Comparison of ENCODE assay signal across 11 cellular contexts in the genomic region with DNA sequence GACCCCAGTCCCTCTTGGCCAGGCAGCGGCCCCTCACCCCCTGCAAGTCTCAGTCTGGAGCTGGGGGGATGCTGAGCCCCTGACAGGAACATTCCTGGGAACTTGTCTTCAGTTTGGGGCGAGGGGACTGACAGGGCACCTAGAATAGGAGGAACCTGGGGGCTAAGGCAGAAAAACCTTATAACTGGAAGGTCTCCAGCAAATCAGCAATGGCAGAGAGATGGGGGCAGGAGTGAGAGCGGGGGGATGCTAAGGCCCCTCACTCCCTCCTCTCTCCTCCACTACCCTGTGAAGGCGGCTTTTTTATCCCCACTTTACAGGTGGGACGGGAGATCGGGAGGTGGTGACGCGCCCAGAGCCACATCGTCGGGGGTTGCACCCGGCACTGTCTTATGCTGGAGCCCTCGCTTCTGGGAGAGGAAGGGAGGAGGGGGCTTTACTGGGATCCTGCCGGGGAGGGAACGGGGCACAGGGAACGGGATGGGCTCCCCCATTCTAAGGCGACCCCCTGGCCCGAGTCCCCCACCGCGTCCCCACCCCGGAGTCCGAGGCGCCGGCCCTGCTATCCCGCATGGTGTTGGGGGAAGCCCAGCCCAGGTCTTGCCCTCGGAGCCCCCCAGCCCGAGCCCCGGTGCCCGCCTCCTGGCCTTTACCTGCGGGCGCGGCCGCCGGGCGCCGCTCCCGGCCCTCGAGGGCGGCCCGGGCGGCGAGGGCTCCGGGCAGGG. TPM values are rescaled to one million over a fixed set of nuclear protein-coding genes. Genes with fewer than 3 reads are reported as not detected.
DNase-seq lines count a peak whose midpoint lies in the region; ATAC-seq, FAIRE-seq and TF ChIP-seq lines count a peak whose summit lies in the region.
"Had no signal": no experiment of that assay in that cellular context is flagged by ENCODE, and none has a peak within 500 bp of the region (broad histone marks: within the 10 kb centered on the region; RNA-seq: fewer than 3 reads in every experiment).

No MANE protein-coding gene starts in this region.

- H3K27ac Mint-ChIP-seq in activated CD4-positive, alpha-beta T cell treated with anti-CD3 and anti-CD28 coated beads, Interleukin-2, amount 10 ng/mL, durations not matched to agents 7 days and 5 days: no peak overlapping the region

- H2AK5ac ChIP-seq in mesenchymal stem cell (ENCODE audit: low read length, severe bottlenecking): no peak overlapping the region

- H3K79me1 ChIP-seq in mesenchymal stem cell (replicated peaks; ENCODE audit: low read length, poor library complexity, severe bottlenecking): peaks cover 2% of the 10 kb centered on the region

- no peak overlapping the region for H2BK120ac ChIP-seq in mesenchymal stem cell (ENCODE audit: low read depth, low read length)

- TF ChIP-seq POLR2A in tibial nerve (IDR thresholded peaks at IDR 0.05): no peak

- H2BK15ac ChIP-seq in mesenchymal stem cell (ENCODE audit: low read depth, poor library complexity, severe bottlenecking): peak overlapping the region; percentile 50

- DNase-seq in activated CD4-positive, alpha-beta T cell treated with anti-CD3 and anti-CD28 coated beads, Interleukin-2, amount 10 ng/mL, durations not matched to agents 7 days and 5 days: no peak
- DNase-seq in activated CD4-positive, alpha-beta T cell treated with anti-CD3 and anti-CD28 coated beads, Interleukin-2, amount 50 U/mL, for 48 hours: no peak
- DNase-seq in astrocyte of the spinal cord (ENCODE audit: low read depth, low spot score) (no peak), mesenchymal stem cell (no peak), tibial nerve (ENCODE audit: low spot score in 2 of 2) (no peak), SHP77 (lab: John Stamatoyannopoulos, UW) (no peak), RCC 7860 (ENCODE audit: low spot score) (no peak)
- DNase-seq: ACHN, foreskin melanocyte, T-helper 9 cell had no signal

- no peak overlapping the region for H3K14ac ChIP-seq in mesenchymal stem cell (ENCODE audit: low read length in 2 of 2)

- 31% methylated on average over 22 of the region's 42 CpGs for WGBS in mesenchymal stem cell
- 39 to 49% methylated on average over 19 to 25 of the region's 42 CpGs for WGBS in tibial nerve, 2 donors

- H3K23ac ChIP-seq in mesenchymal stem cell (ENCODE audit: low read length in 2 of 2): no peak overlapping the region

- H3K18ac ChIP-seq in mesenchymal stem cell (ENCODE audit: low read depth in 1 of 2, low read length in 2 of 2): no peak overlapping the region

- H3K4me1 ChIP-seq in mesenchymal stem cell (ENCODE audit: control insufficient read depth, insufficient read depth, low read depth, low read length) (peaks cover 50% of the 10 kb centered on the region), tibial nerve (peaks cover 0 to 51% (median 11%) of the 10 kb centered on the region in 4 donors)

- peaks cover 21% of the 10 kb centered on the region for H3K4me1 Mint-ChIP-seq in activated CD4-positive, alpha-beta T cell treated with anti-CD3 and anti-CD28 coated beads, Interleukin-2, amount 10 ng/mL, durations not matched to agents 7 days and 5 days

- H3K4me2 ChIP-seq in mesenchymal stem cell (ENCODE audit: low read length, poor library complexity, severe bottlenecking): peak overlapping the region; percentile 64

- H2BK12ac ChIP-seq in mesenchymal stem cell (ENCODE audit: low read length in 2 of 2): no peak overlapping the region

- H3K36me3 ChIP-seq in mesenchymal stem cell (ENCODE audit: control insufficient read depth in 1 of 2, insufficient read depth in 2 of 2, low read depth in 1 of 2, low read length in 2 of 2) (no peaks in the 10 kb centered on the region), tibial nerve (no peaks in the 10 kb centered on the region)

- H3K4me3 ChIP-seq in astrocyte of the spinal cord (ENCODE audit: low read depth, low read length): peak overlapping the region; percentile 35
- peak overlapping the region; percentile 56 to 70 for H3K4me3 ChIP-seq in mesenchymal stem cell (ENCODE audit: insufficient read depth in 1 of 2, low read depth in 1 of 2, low read length in 2 of 2)
- peak overlapping the region in 3 of 4 donors; percentile 31 to 60 (median 39) for H3K4me3 ChIP-seq in tibial nerve

- H2AFZ ChIP-seq in mesenchymal stem cell (ENCODE audit: low read depth, low read length): no peak overlapping the region

- H3K27ac ChIP-seq in mesenchymal stem cell (ENCODE audit: low read length, poor library complexity, severe bottlenecking) (no peak overlapping the region), tibial nerve (peak overlapping the region in 3 of 4 donors; percentile 57 to 88 (median 79))

- in situ Hi-C loops in astrocyte of the spinal cord (cut with HindIII; ENCODE audit: low sequenced_read_pairs): loop anchor here (25.0 kb wide), 2 partner anchors 163 to 288 kb away; no protein-coding TSS in a partner anchor

- H3K27me3 Mint-ChIP-seq in activated CD4-positive, alpha-beta T cell treated with anti-CD3 and anti-CD28 coated beads, Interleukin-2, amount 10 ng/mL, durations not matched to agents 7 days and 5 days: peaks cover 40% of the 10 kb centered on the region

- no peak overlapping the region for H3K4ac ChIP-seq in mesenchymal stem cell (ENCODE audit: low read depth in 1 of 2, low read length in 2 of 2)

- H3K36me3 Mint-ChIP-seq in activated CD4-positive, alpha-beta T cell treated with anti-CD3 and anti-CD28 coated beads, Interleukin-2, amount 10 ng/mL, durations not matched to agents 7 days and 5 days (ENCODE audit: low read depth): no peaks in the 10 kb centered on the region

- no peaks in the 10 kb centered on the region for H3K9me3 ChIP-seq in mesenchymal stem cell (ENCODE audit: control insufficient read depth, low read length)
- no peaks in the 10 kb centered on the region for H3K9me3 ChIP-seq in tibial nerve

- TF ChIP-seq CTCF in astrocyte of the spinal cord (IDR thresholded peaks at IDR 0.05; ENCODE audit: low read depth, low read length) (no peak), tibial nerve (IDR thresholded peaks at IDR 0.05) (no peak)

- TF ChIP-seq EP300 in tibial nerve (IDR thresholded peaks at IDR 0.05): no peak

- H4K91ac ChIP-seq in mesenchymal stem cell (ENCODE audit: low read length): no peak overlapping the region

- H3K4me3 Mint-ChIP-seq in activated CD4-positive, alpha-beta T cell treated with anti-CD3 and anti-CD28 coated beads, Interleukin-2, amount 10 ng/mL, durations not matched to agents 7 days and 5 days: peak overlapping the region; percentile 19

- H3K9ac ChIP-seq in mesenchymal stem cell (ENCODE audit: low read length): peak overlapping the region; percentile 22

- peaks cover 0 to 9% of the 10 kb centered on the region in 2 experiments for H3K27me3 ChIP-seq in mesenchymal stem cell (ENCODE audit: control insufficient read depth in 1 of 2, insufficient read depth in 1 of 2, low read length in 2 of 2)
- no peaks in the 10 kb centered on the region for H3K27me3 ChIP-seq in tibial nerve

- POLR2A ChIA-PET in activated CD4-positive, alpha-beta T cell treated with anti-CD3 and anti-CD28 coated beads, Interleukin-2, amount 10 ng/mL, durations not matched to agents 7 days and 5 days (lab: Charles Lee): no interaction called here

- no peak for FAIRE-seq in RCC 7860 (lab: Jason Lieb, UNC)

- H2BK5ac ChIP-seq in mesenchymal stem cell (ENCODE audit: low read depth, low read length, poor library complexity, severe bottlenecking): no peak overlapping the region

- no peaks in the 10 kb centered on the region for H3K9me3 Mint-ChIP-seq in activated CD4-positive, alpha-beta T cell treated with anti-CD3 and anti-CD28 coated beads, Interleukin-2, amount 10 ng/mL, durations not matched to agents 7 days and 5 days

- no peak overlapping the region for H4K8ac ChIP-seq in mesenchymal stem cell (ENCODE audit: low read length)

- CTCF ChIA-PET in activated CD4-positive, alpha-beta T cell treated with anti-CD3 and anti-CD28 coated beads, Interleukin-2, amount 10 ng/mL, durations not matched to agents 7 days and 5 days (lab: Charles Lee): no interaction called here

- no peak for ATAC-seq in GM19455 (IDR thresholded peaks at IDR 0.05; ENCODE audit: unreplicated experiment)

RNA-seq across cellular contexts. Expression of a gene that starts 0.5 kb away (rescaled TPM):
- total RNA-seq in activated CD4-positive, alpha-beta T cell treated with anti-CD3 and anti-CD28 coated beads, Interleukin-2, amount 10 ng/mL, durations not matched to agents 7 days and 5 days: not detected
- polyA plus RNA-seq in mesenchymal stem cell (2013, experiment 1 of 2): 0.25 TPM
- 0.22 TPM for polyA plus RNA-seq in mesenchymal stem cell (2013, experiment 2 of 2)
- 10 to 100 TPM; 26.7 to 57.9 (median 50.2) TPM for total RNA-seq in tibial nerve

RNA-seq across cellular contexts. Expression of a gene that starts 24.7 kb away (rescaled TPM):
- 10 to 100 TPM; 57.5 to 59.3 TPM for total RNA-seq in activated CD4-positive, alpha-beta T cell treated with anti-CD3 and anti-CD28 coated beads, Interleukin-2, amount 10 ng/mL, durations not matched to agents 7 days and 5 days
- 78.6 TPM for polyA plus RNA-seq in mesenchymal stem cell (2013, experiment 1 of 2)
- 81.9 TPM for polyA plus RNA-seq in mesenchymal stem cell (2013, experiment 2 of 2)
- total RNA-seq in tibial nerve: 10 to 100 TPM; 48.0 to 90.4 (median 69.1) TPM

RNA-seq across cellular contexts. Expression of a gene that starts 31.4 kb away (rescaled TPM):
- 100 to 1,000 TPM; 209 to 226 TPM for total RNA-seq in activated CD4-positive, alpha-beta T cell treated with anti-CD3 and anti-CD28 coated beads, Interleukin-2, amount 10 ng/mL, durations not matched to agents 7 days and 5 days
- polyA plus RNA-seq in mesenchymal stem cell (2013, experiment 1 of 2): 97.8 TPM
- 97.8 TPM for polyA plus RNA-seq in mesenchymal stem cell (2013, experiment 2 of 2)
- 100 to 1,000 TPM in 3 of 4 donors, 10 to 100 TPM in 1; 85.0 to 184 (median 121) TPM for total RNA-seq in tibial nerve

RNA-seq across cellular contexts. Expression of a gene that starts 35.9 kb away (rescaled TPM):
- 10 to 100 TPM; 27.2 to 29.5 TPM for total RNA-seq in activated CD4-positive, alpha-beta T cell treated with anti-CD3 and anti-CD28 coated beads, Interleukin-2, amount 10 ng/mL, durations not matched to agents 7 days and 5 days
- 15.5 TPM for polyA plus RNA-seq in mesenchymal stem cell (2013, experiment 1 of 2)
- polyA plus RNA-seq in mesenchymal stem cell (2013, experiment 2 of 2): 16.6 TPM
- total RNA-seq in tibial nerve: 10 to 100 TPM; 41.0 to 64.3 (median 48.0) TPM

RNA-seq across cellular contexts. Expression of a gene that starts 40.7 kb away (rescaled TPM):
- total RNA-seq in activated CD4-positive, alpha-beta T cell treated with anti-CD3 and anti-CD28 coated beads, Interleukin-2, amount 10 ng/mL, durations not matched to agents 7 days and 5 days: not detected
- 0.23 TPM for polyA plus RNA-seq in mesenchymal stem cell (2013, experiment 1 of 2)
- 0.29 TPM for polyA plus RNA-seq in mesenchymal stem cell (2013, experiment 2 of 2)
- under 1 TPM in 1 of 4 donors, not detected in 3; 0.90 TPM for total RNA-seq in tibial nerve

Comparison
In these comparisons a context has a peak if more than half of its experiments do, and no peak if none do; other contexts are left out.
1. RNA of a gene that starts 0.5 kb away (total RNA-seq): 26.7 to 57.9 TPM in tibial nerve; not detected in activated CD4-positive, alpha-beta T cell treated with anti-CD3 and anti-CD28 coated beads, Interleukin-2, amount 10 ng/mL, durations not matched to agents 7 days and 5 days; every median in the first group is over 10 times any median in the second.
2. Peak in every context shown above with its lines, with median percentiles within 50 percentile points of each other: H3K4me3 ChIP-seq.